2 cellular contexts compared by ENCODE assay signal in the genomic region with DNA sequence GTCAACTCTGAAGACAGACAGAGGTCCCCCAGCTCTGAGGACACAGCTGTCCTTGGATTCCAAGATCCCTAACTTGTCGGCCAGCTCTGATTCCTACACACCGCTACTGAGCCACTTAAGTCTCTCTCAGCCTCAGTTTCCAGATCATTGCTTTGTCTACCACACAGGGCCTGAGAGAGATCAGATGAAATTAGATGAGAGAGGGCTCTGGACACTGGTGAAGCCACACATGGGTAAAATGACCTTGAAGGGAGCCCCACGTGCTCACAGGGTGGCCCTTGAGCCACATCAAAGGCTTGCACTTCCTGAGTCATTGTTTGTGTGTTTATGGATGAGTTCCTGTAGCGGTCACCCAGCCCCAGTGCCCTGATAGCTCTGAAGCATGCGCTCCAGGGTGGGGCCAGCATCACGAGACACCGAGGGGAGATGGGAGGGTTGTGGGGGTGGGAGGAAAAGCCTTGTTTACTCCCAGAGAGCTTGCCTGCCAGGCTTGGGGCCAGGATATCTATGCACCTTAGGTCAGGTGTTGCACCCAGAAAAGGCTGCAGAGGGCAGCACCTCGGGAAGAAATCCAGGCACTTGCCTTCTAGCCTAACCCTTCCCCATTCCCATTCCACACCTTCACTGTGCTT.
TF ChIP-seq lines count a peak whose summit lies in the region.

No MANE protein-coding gene starts in this region.

TF ChIP-seq in IMR-90, 13 proteins besides CTCF, POLR2A, EP300 and RAD21:
- no peak for TF ChIP-seq RFX5 (IDR thresholded peaks at IDR 0.05; ENCODE audit: low read depth, low read length)
- TF ChIP-seq, protein P1, sequence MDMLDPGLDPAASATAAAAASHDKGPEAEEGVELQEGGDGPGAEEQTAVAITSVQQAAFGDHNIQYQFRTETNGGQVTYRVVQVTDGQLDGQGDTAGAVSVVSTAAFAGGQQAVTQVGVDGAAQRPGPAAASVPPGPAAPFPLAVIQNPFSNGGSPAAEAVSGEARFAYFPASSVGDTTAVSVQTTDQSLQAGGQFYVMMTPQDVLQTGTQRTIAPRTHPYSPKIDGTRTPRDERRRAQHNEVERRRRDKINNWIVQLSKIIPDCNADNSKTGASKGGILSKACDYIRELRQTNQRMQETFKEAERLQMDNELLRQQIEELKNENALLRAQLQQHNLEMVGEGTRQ (IDR thresholded peaks at IDR 0.05; ENCODE audit: low read depth, low read length), result no peak
- peak; percentile 42; the same call in 1 of the 2 replicates for TF ChIP-seq BHLHE40 (IDR thresholded peaks at IDR 0.05; ENCODE audit: low read depth, low read length)
- TF ChIP-seq NFE2L2 (IDR thresholded peaks at IDR 0.05; ENCODE audit: low read depth, low read length), result no peak
- no peak for TF ChIP-seq SMC3 (IDR thresholded peaks at IDR 0.05; ENCODE audit: low read depth, low read length)
- no peak for TF ChIP-seq MAFK (IDR thresholded peaks at IDR 0.05; ENCODE audit: low read depth, low read length)
- TF ChIP-seq MXI1 (IDR thresholded peaks at IDR 0.05; ENCODE audit: borderline replicate concordance, low read depth, low read length), result no peak
- no peak for TF ChIP-seq MAZ (IDR thresholded peaks at IDR 0.05; ENCODE audit: borderline replicate concordance, low read depth, low read length)

TF ChIP-seq in GM12878, 131 proteins besides CTCF, POLR2A, EP300 and RAD21:
- TF ChIP-seq BHLHE40 (IDR thresholded peaks at IDR 0.05; ENCODE audit: borderline replicate concordance in 1 of 2, low read depth in 2 of 2, low read length in 1 of 2), result 0 out of 4 replicates have a peak, but pooled peaks of 1 of the 2 experiments have one; percentile 12
- TF ChIP-seq TCF3 (IDR thresholded peaks at IDR 0.05; ENCODE audit: borderline replicate concordance, insufficient read depth, low read depth, low read length), result no peak
- no peak for TF ChIP-seq ETV6 (conservative IDR thresholded peaks at IDR 0.05 in 1 of 2, IDR thresholded peaks at IDR 0.05 in 1 of 2; ENCODE audit: borderline replicate concordance in 1 of 2, low read depth in 1 of 2)
- no peak for TF ChIP-seq RB1 (IDR thresholded peaks at IDR 0.05; ENCODE audit: borderline replicate concordance)
- TF ChIP-seq SREBF2 (IDR thresholded peaks at IDR 0.05; ENCODE audit: low read length), result no peak
- TF ChIP-seq IKZF1 (conservative IDR thresholded peaks at IDR 0.05), result no peak
